In the genomic region with DNA sequence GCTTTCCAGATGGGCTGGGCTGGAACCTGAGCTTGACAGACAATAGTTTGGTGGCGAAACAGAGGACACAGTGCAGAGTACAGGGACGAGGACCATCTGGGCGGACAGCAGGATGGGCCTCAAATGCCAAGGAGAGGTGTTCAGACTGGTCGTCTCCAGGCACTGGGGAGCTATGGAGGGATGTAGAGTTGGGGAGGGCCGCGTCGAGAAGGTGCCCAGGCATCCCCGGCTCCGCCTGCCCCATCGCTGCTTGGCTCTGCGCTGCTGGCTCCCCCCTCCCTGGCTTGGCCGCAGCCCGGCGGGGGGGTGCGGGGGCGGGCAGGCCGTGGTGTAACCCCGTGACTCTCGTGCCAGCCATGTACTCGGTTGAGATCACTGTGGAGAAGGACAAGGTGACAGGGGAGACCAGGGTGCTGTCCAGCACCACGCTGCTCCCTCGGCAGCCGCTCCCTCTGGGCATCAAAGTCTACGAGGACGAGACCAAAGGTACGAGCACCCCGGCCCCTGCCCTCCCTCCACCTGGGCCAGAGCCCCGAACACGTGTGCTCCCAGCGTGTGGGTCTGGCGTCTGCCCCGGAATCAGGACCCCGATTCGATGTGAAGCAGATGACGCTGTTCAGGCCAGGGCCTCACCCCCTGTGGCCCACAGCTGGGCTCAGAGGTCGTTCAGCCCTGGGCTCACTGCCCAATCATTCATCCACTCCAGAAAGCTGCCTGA, we compare ENCODE assay signal across 19 cellular contexts. TPM values are rescaled to one million over a fixed set of nuclear protein-coding genes. Genes with fewer than 3 reads are reported as not detected.
"Had no signal": no experiment of that assay in that cellular context is flagged by ENCODE, and none has a peak within 500 bp of the region (broad histone marks: within the 10 kb centered on the region; RNA-seq: fewer than 3 reads in every experiment).

No MANE protein-coding gene starts in this region.

- H3K27ac Mint-ChIP-seq: activated CD4-positive, alpha-beta T cell treated with anti-CD3 and anti-CD28 coated beads for 36 hours; activated CD8-positive, alpha-beta T cell treated with anti-CD3 and anti-CD28 coated beads, Interleukin-2, amount 10 ng/mL, durations not matched to agents 7 days and 5 days; activated naive CD8-positive, alpha-beta T cell treated with anti-CD3 and anti-CD28 coated beads, Interleukin-2, amount 50 U/mL, for 24 hours; activated T-helper 1 cell treated with anti-CD3 and anti-CD28 coated beads, Interleukin-12 subunit alpha, Interleukin-12 subunit beta, Interleukin-2, Interleukin-4 antibody, amounts not matched to agents 30 ng/mL and 10 ng/mL and 1 ng/mL, durations not matched to agents 14 hours and 24 hours and 36 hours; memory B cell; stimulated activated effector memory CD8-positive, alpha-beta T cell treated with anti-CD3 and anti-CD28 coated beads, Interleukin-12 subunit alpha, Interleukin-12 subunit beta, amount 100 ng/mL, for 72 hours had no signal

- H3K9me3 Mint-ChIP-seq: activated naive CD8-positive, alpha-beta T cell treated with anti-CD3 and anti-CD28 coated beads, Interleukin-2, amount 50 U/mL, for 24 hours; memory B cell; stimulated activated effector memory CD8-positive, alpha-beta T cell treated with anti-CD3 and anti-CD28 coated beads, Interleukin-12 subunit alpha, Interleukin-12 subunit beta, amount 100 ng/mL, for 72 hours had no signal

- H3K4me1 Mint-ChIP-seq: activated CD4-positive, alpha-beta T cell treated with anti-CD3 and anti-CD28 coated beads for 36 hours; activated naive CD8-positive, alpha-beta T cell treated with anti-CD3 and anti-CD28 coated beads, Interleukin-2, amount 50 U/mL, for 24 hours; nephron progenitor cell; stimulated activated effector memory CD8-positive, alpha-beta T cell treated with anti-CD3 and anti-CD28 coated beads, Interleukin-12 subunit alpha, Interleukin-12 subunit beta, amount 100 ng/mL, for 72 hours had no signal

- H3K36me3 Mint-ChIP-seq: memory B cell; stimulated activated effector memory CD8-positive, alpha-beta T cell treated with anti-CD3 and anti-CD28 coated beads, Interleukin-12 subunit alpha, Interleukin-12 subunit beta, amount 100 ng/mL, for 72 hours had no signal

- DNase-seq: activated CD4-positive, alpha-beta T cell treated with anti-CD3 and anti-CD28 coated beads for 36 hours; activated CD8-positive, alpha-beta memory T cell treated with anti-CD3 and anti-CD28 coated beads, Interleukin-2, amount 50 U/mL, for 48 hours; activated CD8-positive, alpha-beta T cell treated with anti-CD3 and anti-CD28 coated beads, Interleukin-2, amount 10 ng/mL, durations not matched to agents 7 days and 5 days; activated naive CD4-positive, alpha-beta T cell treated with Interleukin-2 at 50 U/mL for 16 hours; activated naive CD8-positive, alpha-beta T cell treated with anti-CD3 and anti-CD28 coated beads, Interleukin-2, amount 50 U/mL, for 24 hours; foreskin melanocyte; head of caudate nucleus; left lung; nephron progenitor cell; stimulated activated CD4-positive, alpha-beta T cell treated with anti-CD3 and anti-CD28 coated beads, Interleukin-15, amount 100 ng/mL, for 24 hours; trophoblast cell had no signal

- H3K27ac ChIP-seq: ascending aorta, left lung, ovary, VCaP had no signal

- H3K4me3 ChIP-seq: ascending aorta, left lung, ovary had no signal

- H3K27me3 ChIP-seq: ascending aorta, left lung, ovary had no signal

- H3K36me3 ChIP-seq: ascending aorta, left lung, ovary had no signal

- H3K4me3 Mint-ChIP-seq: activated CD4-positive, alpha-beta T cell treated with anti-CD3 and anti-CD28 coated beads for 36 hours; activated CD8-positive, alpha-beta T cell treated with anti-CD3 and anti-CD28 coated beads, Interleukin-2, amount 10 ng/mL, durations not matched to agents 7 days and 5 days; activated naive CD8-positive, alpha-beta T cell treated with anti-CD3 and anti-CD28 coated beads, Interleukin-2, amount 50 U/mL, for 24 hours; activated T-helper 1 cell treated with anti-CD3 and anti-CD28 coated beads, Interleukin-12 subunit alpha, Interleukin-12 subunit beta, Interleukin-2, Interleukin-4 antibody, amounts not matched to agents 30 ng/mL and 10 ng/mL and 1 ng/mL, durations not matched to agents 14 hours and 24 hours and 36 hours; memory B cell; nephron progenitor cell; stimulated activated effector memory CD8-positive, alpha-beta T cell treated with anti-CD3 and anti-CD28 coated beads, Interleukin-12 subunit alpha, Interleukin-12 subunit beta, amount 100 ng/mL, for 72 hours had no signal

- H3K4me1 ChIP-seq: ascending aorta, left lung had no signal

- ATAC-seq: activated CD4-positive, alpha-beta T cell treated with anti-CD3 and anti-CD28 coated beads for 36 hours; activated CD8-positive, alpha-beta T cell treated with anti-CD3 and anti-CD28 coated beads, Interleukin-2, amount 10 ng/mL, durations not matched to agents 7 days and 5 days; activated naive CD8-positive, alpha-beta T cell treated with anti-CD3 and anti-CD28 coated beads, Interleukin-2, amount 50 U/mL, for 24 hours; left lung; stimulated activated effector memory CD8-positive, alpha-beta T cell treated with anti-CD3 and anti-CD28 coated beads, Interleukin-12 subunit alpha, Interleukin-12 subunit beta, amount 100 ng/mL, for 72 hours had no signal

- H3K27me3 Mint-ChIP-seq: activated CD4-positive, alpha-beta T cell treated with anti-CD3 and anti-CD28 coated beads for 36 hours had no signal

RNA-seq across cellular contexts. Expression of a gene that starts 10.8 kb away (rescaled TPM):
- total RNA-seq: activated CD8-positive, alpha-beta T cell treated with anti-CD3 and anti-CD28 coated beads, Interleukin-2, amount 10 ng/mL, durations not matched to agents 7 days and 5 days; activated T-helper 1 cell treated with anti-CD3 and anti-CD28 coated beads, Interleukin-12 subunit alpha, Interleukin-12 subunit beta, Interleukin-2, Interleukin-4 antibody, amounts not matched to agents 30 ng/mL and 10 ng/mL and 1 ng/mL, durations not matched to agents 14 hours and 24 hours and 36 hours; ascending aorta; endothelial cell of umbilical vein had no signal
- polyA plus RNA-seq: endothelial cell of umbilical vein had no signal

RNA-seq across cellular contexts. Expression of a gene that starts 31.4 kb away (rescaled TPM):
- total RNA-seq: activated CD8-positive, alpha-beta T cell treated with anti-CD3 and anti-CD28 coated beads, Interleukin-2, amount 10 ng/mL, durations not matched to agents 7 days and 5 days had no signal

RNA-seq across cellular contexts. Expression of a gene that starts 44.9 kb away (rescaled TPM):
- total RNA-seq: activated CD4-positive, alpha-beta T cell treated with anti-CD3 and anti-CD28 coated beads for 36 hours; activated CD8-positive, alpha-beta T cell treated with anti-CD3 and anti-CD28 coated beads, Interleukin-2, amount 10 ng/mL, durations not matched to agents 7 days and 5 days; activated T-helper 1 cell treated with anti-CD3 and anti-CD28 coated beads, Interleukin-12 subunit alpha, Interleukin-12 subunit beta, Interleukin-2, Interleukin-4 antibody, amounts not matched to agents 30 ng/mL and 10 ng/mL and 1 ng/mL, durations not matched to agents 14 hours and 24 hours and 36 hours; ascending aorta; bronchial epithelial cell; endothelial cell of umbilical vein; left lung had no signal
- polyA plus RNA-seq: endothelial cell of umbilical vein had no signal
